Comparison of ENCODE assay signal across 1 cellular context in the genomic region with DNA sequence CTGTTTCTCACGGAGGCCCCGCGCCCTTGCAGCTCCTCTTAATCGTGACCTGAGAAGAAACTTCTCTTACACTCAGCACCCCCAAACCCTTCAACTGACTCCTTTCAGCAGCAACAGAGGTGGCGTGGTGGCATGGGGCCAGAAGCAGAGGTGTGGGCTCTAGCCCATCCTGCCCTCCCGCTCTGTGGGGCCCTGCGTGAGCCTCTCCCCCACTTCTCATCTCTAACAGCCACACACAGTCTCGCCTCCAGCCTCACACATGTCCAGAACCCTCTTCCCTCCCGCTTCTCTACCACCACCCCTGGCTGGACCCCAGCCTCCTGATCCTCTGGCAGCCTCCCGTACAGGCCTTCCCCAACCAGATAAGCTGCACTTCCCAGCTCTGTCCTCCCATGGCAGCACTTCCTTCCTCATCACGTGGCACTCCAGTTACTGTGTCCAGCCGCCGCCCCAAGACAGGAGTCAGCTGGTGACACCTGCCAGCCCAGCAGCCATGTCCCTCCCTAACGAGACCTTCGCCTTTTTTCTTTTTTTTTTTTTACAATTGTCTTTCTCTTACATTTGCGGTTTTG.
TF ChIP-seq lines count a peak whose summit lies in the region.

No MANE protein-coding gene starts in this region.

TF ChIP-seq in K562, 482 proteins besides CTCF, POLR2A, EP300 and RAD21 (continued from another document and continues in another):
- TF ChIP-seq CHD7 (IDR thresholded peaks at IDR 0.05; ENCODE audit: low read depth, low read length), result no peak
- TF ChIP-seq, protein P1, sequence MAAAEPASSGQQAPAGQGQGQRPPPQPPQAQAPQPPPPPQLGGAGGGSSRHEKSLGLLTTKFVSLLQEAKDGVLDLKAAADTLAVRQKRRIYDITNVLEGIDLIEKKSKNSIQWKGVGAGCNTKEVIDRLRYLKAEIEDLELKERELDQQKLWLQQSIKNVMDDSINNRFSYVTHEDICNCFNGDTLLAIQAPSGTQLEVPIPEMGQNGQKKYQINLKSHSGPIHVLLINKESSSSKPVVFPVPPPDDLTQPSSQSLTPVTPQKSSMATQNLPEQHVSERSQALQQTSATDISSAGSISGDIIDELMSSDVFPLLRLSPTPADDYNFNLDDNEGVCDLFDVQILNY (CRISPR knock-in tag; IDR thresholded peaks at IDR 0.05), result no peak
- TF ChIP-seq CUX1 (CRISPR knock-in tag; IDR thresholded peaks at IDR 0.05), result no peak
- TF ChIP-seq, protein P2, sequence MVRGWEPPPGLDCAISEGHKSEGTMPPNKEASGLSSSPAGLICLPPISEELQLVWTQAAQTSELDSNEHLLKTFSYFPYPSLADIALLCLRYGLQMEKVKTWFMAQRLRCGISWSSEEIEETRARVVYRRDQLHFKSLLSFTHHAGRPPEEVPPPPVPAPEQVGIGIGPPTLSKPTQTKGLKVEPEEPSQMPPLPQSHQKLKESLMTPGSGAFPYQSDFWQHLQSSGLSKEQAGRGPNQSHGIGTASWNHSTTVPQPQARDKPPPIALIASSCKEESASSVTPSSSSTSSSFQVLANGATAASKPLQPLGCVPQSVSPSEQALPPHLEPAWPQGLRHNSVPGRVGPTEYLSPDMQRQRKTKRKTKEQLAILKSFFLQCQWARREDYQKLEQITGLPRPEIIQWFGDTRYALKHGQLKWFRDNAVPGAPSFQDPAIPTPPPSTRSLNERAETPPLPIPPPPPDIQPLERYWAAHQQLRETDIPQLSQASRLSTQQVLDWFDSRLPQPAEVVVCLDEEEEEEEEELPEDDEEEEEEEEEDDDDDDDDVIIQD (CRISPR knock-in tag; IDR thresholded peaks at IDR 0.05), result no peak
- no peak for TF ChIP-seq ZBTB7A (IDR thresholded peaks at IDR 0.05; ENCODE audit: borderline replicate concordance, control insufficient read depth, low read depth, low read length)
- no peak for TF ChIP-seq ZC3H8 (IDR thresholded peaks at IDR 0.05)
- no peak for TF ChIP-seq U2AF1 (optimal IDR thresholded peaks at IDR 0.05; ENCODE audit: low read depth, low read length)
- TF ChIP-seq ZNF589 (CRISPR knock-in tag; IDR thresholded peaks at IDR 0.05; ENCODE audit: low read depth), result peak; percentile 66
- TF ChIP-seq MEF2A (IDR thresholded peaks at IDR 0.05; ENCODE audit: control insufficient read depth, low read depth, low read length), result no peak
- TF ChIP-seq, protein P3, sequence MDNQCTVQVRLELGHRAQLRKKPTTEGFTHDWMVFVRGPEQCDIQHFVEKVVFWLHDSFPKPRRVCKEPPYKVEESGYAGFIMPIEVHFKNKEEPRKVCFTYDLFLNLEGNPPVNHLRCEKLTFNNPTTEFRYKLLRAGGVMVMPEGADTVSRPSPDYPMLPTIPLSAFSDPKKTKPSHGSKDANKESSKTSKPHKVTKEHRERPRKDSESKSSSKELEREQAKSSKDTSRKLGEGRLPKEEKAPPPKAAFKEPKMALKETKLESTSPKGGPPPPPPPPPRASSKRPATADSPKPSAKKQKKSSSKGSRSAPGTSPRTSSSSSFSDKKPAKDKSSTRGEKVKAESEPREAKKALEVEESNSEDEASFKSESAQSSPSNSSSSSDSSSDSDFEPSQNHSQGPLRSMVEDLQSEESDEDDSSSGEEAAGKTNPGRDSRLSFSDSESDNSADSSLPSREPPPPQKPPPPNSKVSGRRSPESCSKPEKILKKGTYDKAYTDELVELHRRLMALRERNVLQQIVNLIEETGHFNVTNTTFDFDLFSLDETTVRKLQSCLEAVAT (IDR thresholded peaks at IDR 0.05), result peak in 1 of 2 experiments; percentile 0; a peak in 1 of 4 replicates
- no peak for TF ChIP-seq SIRT6 (IDR thresholded peaks at IDR 0.05; ENCODE audit: low read depth, low read length)
- no peak for TF ChIP-seq HEY1 (CRISPR knock-in tag; IDR thresholded peaks at IDR 0.05; ENCODE audit: borderline replicate concordance)
- no peak for TF ChIP-seq JUN (IDR thresholded peaks at IDR 0.05; ENCODE audit: borderline replicate concordance, low read depth, low read length)
- no peak for TF ChIP-seq JUN (CRISPR knock-in tag; IDR thresholded peaks at IDR 0.05; ENCODE audit: borderline replicate concordance)
- TF ChIP-seq, protein P4, sequence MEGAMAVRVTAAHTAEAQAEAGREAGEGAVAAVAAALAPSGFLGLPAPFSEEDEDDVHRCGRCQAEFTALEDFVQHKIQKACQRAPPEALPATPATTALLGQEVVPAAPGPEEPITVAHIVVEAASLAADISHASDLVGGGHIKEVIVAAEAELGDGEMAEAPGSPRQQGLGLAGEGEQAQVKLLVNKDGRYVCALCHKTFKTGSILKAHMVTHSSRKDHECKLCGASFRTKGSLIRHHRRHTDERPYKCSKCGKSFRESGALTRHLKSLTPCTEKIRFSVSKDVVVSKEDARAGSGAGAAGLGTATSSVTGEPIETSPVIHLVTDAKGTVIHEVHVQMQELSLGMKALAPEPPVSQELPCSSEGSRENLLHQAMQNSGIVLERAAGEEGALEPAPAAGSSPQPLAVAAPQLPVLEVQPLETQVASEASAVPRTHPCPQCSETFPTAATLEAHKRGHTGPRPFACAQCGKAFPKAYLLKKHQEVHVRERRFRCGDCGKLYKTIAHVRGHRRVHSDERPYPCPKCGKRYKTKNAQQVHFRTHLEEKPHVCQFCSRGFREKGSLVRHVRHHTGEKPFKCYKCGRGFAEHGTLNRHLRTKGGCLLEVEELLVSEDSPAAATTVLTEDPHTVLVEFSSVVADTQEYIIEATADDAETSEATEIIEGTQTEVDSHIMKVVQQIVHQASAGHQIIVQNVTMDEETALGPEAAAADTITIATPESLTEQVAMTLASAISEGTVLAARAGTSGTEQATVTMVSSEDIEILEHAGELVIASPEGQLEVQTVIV (CRISPR knock-in tag; IDR thresholded peaks at IDR 0.05; ENCODE audit: borderline replicate concordance), result no peak
- TF ChIP-seq, protein P5, sequence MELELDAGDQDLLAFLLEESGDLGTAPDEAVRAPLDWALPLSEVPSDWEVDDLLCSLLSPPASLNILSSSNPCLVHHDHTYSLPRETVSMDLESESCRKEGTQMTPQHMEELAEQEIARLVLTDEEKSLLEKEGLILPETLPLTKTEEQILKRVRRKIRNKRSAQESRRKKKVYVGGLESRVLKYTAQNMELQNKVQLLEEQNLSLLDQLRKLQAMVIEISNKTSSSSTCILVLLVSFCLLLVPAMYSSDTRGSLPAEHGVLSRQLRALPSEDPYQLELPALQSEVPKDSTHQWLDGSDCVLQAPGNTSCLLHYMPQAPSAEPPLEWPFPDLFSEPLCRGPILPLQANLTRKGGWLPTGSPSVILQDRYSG (tag; conservative IDR thresholded peaks at IDR 0.05; ENCODE audit: low read depth), result no peak
- TF ChIP-seq, protein P6, sequence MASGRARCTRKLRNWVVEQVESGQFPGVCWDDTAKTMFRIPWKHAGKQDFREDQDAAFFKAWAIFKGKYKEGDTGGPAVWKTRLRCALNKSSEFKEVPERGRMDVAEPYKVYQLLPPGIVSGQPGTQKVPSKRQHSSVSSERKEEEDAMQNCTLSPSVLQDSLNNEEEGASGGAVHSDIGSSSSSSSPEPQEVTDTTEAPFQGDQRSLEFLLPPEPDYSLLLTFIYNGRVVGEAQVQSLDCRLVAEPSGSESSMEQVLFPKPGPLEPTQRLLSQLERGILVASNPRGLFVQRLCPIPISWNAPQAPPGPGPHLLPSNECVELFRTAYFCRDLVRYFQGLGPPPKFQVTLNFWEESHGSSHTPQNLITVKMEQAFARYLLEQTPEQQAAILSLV (tag; IDR thresholded peaks at IDR 0.05), result no peak
- no peak for TF ChIP-seq CSDE1 (IDR thresholded peaks at IDR 0.05)
- no peak for TF ChIP-seq ZNF274 (IDR thresholded peaks at IDR 0.05; ENCODE audit: borderline replicate concordance, low read depth, low read length)
- no peak for TF ChIP-seq ILK (tag; IDR thresholded peaks at IDR 0.05; ENCODE audit: borderline replicate concordance, low read depth)
- 0 out of 2 replicates have a peak, but pooled peaks have one; percentile 49 for TF ChIP-seq ZBTB17 (CRISPR knock-in tag; IDR thresholded peaks at IDR 0.05)
- no peak for TF ChIP-seq HSF4 (CRISPR knock-in tag; IDR thresholded peaks at IDR 0.05; ENCODE audit: borderline replicate concordance)
- TF ChIP-seq CC2D1A (IDR thresholded peaks at IDR 0.05), result no peak
- TF ChIP-seq NCOA4 (IDR thresholded peaks at IDR 0.05; ENCODE audit: partially characterized antibody), result no peak
- TF ChIP-seq MCM2 (IDR thresholded peaks at IDR 0.05; ENCODE audit: low read depth), result no peak
